In the genomic region with DNA sequence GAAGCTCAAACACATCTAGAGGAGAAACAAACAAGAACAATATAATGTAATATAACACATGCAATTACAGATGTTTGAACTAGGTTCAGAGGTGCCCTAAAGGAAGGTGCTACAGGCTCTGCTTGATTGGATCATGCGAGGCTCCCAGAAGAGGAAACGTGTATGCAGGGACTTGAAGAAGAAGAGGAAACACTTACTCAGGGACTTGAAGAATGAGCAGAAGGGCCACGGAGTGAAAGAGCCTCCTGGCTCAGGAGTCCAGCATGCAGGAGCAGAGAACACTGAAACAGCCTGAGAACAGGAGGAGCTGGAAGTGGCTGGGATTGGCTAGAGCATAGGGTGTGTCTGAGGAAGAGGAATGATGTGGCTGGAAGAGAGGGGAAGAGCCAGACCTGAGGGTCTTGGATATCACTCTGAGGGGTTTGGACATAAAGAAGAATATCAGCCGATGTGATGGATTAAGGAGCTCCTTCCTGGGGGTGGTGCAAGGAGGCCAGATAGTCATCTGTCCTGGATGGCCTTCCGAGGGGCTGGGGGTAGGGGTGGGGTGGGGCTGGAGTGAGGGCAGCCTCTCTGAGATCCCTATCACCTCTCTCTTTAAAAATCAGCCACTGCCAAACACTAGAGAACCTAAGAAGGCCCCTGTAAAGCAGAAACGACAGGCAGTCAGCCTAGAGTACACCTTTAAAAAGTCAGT, we compare ENCODE assay signal across 1 cellular context.
TF ChIP-seq lines count a peak whose summit lies in the region.

No MANE protein-coding gene starts in this region.

TF ChIP-seq in K562, 482 proteins besides CTCF, POLR2A, EP300 and RAD21 (continued from another document):
- TF ChIP-seq, protein P1, sequence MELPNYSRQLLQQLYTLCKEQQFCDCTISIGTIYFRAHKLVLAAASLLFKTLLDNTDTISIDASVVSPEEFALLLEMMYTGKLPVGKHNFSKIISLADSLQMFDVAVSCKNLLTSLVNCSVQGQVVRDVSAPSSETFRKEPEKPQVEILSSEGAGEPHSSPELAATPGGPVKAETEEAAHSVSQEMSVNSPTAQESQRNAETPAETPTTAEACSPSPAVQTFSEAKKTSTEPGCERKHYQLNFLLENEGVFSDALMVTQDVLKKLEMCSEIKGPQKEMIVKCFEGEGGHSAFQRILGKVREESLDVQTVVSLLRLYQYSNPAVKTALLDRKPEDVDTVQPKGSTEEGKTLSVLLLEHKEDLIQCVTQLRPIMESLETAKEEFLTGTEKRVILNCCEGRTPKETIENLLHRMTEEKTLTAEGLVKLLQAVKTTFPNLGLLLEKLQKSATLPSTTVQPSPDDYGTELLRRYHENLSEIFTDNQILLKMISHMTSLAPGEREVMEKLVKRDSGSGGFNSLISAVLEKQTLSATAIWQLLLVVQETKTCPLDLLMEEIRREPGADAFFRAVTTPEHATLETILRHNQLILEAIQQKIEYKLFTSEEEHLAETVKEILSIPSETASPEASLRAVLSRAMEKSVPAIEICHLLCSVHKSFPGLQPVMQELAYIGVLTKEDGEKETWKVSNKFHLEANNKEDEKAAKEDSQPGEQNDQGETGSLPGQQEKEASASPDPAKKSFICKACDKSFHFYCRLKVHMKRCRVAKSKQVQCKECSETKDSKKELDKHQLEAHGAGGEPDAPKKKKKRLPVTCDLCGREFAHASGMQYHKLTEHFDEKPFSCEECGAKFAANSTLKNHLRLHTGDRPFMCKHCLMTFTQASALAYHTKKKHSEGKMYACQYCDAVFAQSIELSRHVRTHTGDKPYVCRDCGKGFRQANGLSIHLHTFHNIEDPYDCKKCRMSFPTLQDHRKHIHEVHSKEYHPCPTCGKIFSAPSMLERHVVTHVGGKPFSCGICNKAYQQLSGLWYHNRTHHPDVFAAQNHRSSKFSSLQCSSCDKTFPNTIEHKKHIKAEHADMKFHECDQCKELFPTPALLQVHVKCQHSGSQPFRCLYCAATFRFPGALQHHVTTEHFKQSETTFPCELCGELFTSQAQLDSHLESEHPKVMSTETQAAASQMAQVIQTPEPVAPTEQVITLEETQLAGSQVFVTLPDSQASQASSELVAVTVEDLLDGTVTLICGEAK (IDR thresholded peaks at IDR 0.05), result 0 out of 2 replicates have a peak, but pooled peaks have one; percentile 14
- TF ChIP-seq, protein P1 (CRISPR knock-in tag; IDR thresholded peaks at IDR 0.05), result no peak
